Comparison of ENCODE assay signal across 36 cellular contexts in genomic region chr12:52616680-52617402, GRCh38. TPM values are rescaled to one million over a fixed set of nuclear protein-coding genes. Genes with fewer than 3 reads are reported as not detected.
DNase-seq lines count a peak whose midpoint lies in the region; ATAC-seq and TF ChIP-seq lines count a peak whose summit lies in the region.
"Had no signal": no experiment of that assay in that cellular context is flagged by ENCODE, and none has a peak within 500 bp of the region (broad histone marks: within the 10 kb centered on the region; RNA-seq: fewer than 3 reads in every experiment).

No MANE protein-coding gene starts in this region.

- H3K36me3 ChIP-seq in endodermal cell (ENCODE audit: control insufficient read depth, insufficient read depth, low read length) (no peaks in the 10 kb centered on the region), vagina (no peaks in the 10 kb centered on the region)
- H3K36me3 ChIP-seq: gastroesophageal sphincter, lower lobe of right lung, MG63, thyroid gland, uterus had no signal

- H3K27ac Mint-ChIP-seq in activated naive CD8-positive, alpha-beta T cell, result peak overlapping the region; percentile 98
- no peak overlapping the region for H3K27ac Mint-ChIP-seq in activated naive CD8-positive, alpha-beta T cell treated with anti-CD3 and anti-CD28 coated beads for 36 hours
- H3K27ac Mint-ChIP-seq in T-cell, result peak overlapping the region; percentile 89 to 99
- H3K27ac Mint-ChIP-seq in endodermal cell, result no peak overlapping the region
- H3K27ac Mint-ChIP-seq: naive B cell had no signal

- peaks cover 3% of the 10 kb centered on the region for H3K36me3 Mint-ChIP-seq in activated naive CD8-positive, alpha-beta T cell
- no peaks in the 10 kb centered on the region for H3K36me3 Mint-ChIP-seq in activated naive CD8-positive, alpha-beta T cell treated with anti-CD3 and anti-CD28 coated beads for 36 hours
- H3K36me3 Mint-ChIP-seq in T-cell, result no peaks in the 10 kb centered on the region
- H3K36me3 Mint-ChIP-seq in endodermal cell (ENCODE audit: low read depth), result no peaks in the 10 kb centered on the region
- H3K36me3 Mint-ChIP-seq: naive B cell had no signal

- peak overlapping the region; percentile 9 for H3K4me3 Mint-ChIP-seq in activated naive CD8-positive, alpha-beta T cell
- H3K4me3 Mint-ChIP-seq in activated naive CD8-positive, alpha-beta T cell treated with anti-CD3 and anti-CD28 coated beads for 36 hours, result no peak overlapping the region
- H3K4me3 Mint-ChIP-seq in T-cell (peak overlapping the region in 1 of 3 donors; percentile 67), endodermal cell (no peak overlapping the region)
- H3K4me3 Mint-ChIP-seq: naive B cell had no signal

- CTCF ChIA-PET in T-cell (lab: Charles Lee), result no interaction called here

- H3K27me3 ChIP-seq in endodermal cell (ENCODE audit: control insufficient read depth, insufficient read depth, low read length, poor library complexity, severe bottlenecking) (peaks cover 57% of the 10 kb centered on the region), vagina (no peaks in the 10 kb centered on the region)
- H3K27me3 ChIP-seq: MG63, thyroid gland, uterus had no signal

- ATAC-seq in T-cell (replicated peaks in 1 of 4) (no peak), HG02759 (IDR thresholded peaks at IDR 0.05; ENCODE audit: unreplicated experiment) (no peak)
- ATAC-seq: gastroesophageal sphincter, lower lobe of right lung had no signal

- no peaks in the 10 kb centered on the region for H3K9me3 Mint-ChIP-seq in activated naive CD8-positive, alpha-beta T cell (ENCODE audit: low read depth)
- no peaks in the 10 kb centered on the region for H3K9me3 Mint-ChIP-seq in activated naive CD8-positive, alpha-beta T cell treated with anti-CD3 and anti-CD28 coated beads for 36 hours
- H3K9me3 Mint-ChIP-seq in T-cell (no peaks in the 10 kb centered on the region), endodermal cell (no peaks in the 10 kb centered on the region)

- H3K9ac ChIP-seq in endodermal cell (ENCODE audit: extremely low read depth, low read length, poor library complexity, severe bottlenecking), result no peak overlapping the region

- WGBS in endodermal cell (ENCODE audit: insufficient coverage in 1 of 2, insufficient read length in 1 of 2), 2 experiments, result 91 to 92% methylated on average over 10 of the region's 10 CpGs

- POLR2A ChIA-PET in T-cell (lab: Charles Lee), result interaction anchor here in 1 of 2 donors (0.6 kb wide), 2 partner anchors 73 to 837 kb away, joined by 3 read pairs; no protein-coding TSS in a partner anchor

- H3K9me3 ChIP-seq in endodermal cell (ENCODE audit: control insufficient read depth, low read length) (no peaks in the 10 kb centered on the region), vagina (no peaks in the 10 kb centered on the region)
- H3K9me3 ChIP-seq: gastroesophageal sphincter, lower lobe of right lung, MG63, thyroid gland, uterus had no signal

- H3K27ac ChIP-seq in endodermal cell (ENCODE audit: low read depth, low read length), result no peak overlapping the region
- no peak overlapping the region for H3K27ac ChIP-seq in vagina
- H3K27ac ChIP-seq: gastroesophageal sphincter, hepatocyte, HL-60, lower lobe of right lung, skin epidermis, thyroid gland, uterus had no signal

- no peak for TF ChIP-seq POLR2A in vagina (IDR thresholded peaks at IDR 0.05)

- H3K4me1 ChIP-seq in endodermal cell (ENCODE audit: control insufficient read depth, insufficient read depth, low read length), result peaks cover 18% of the 10 kb centered on the region
- H3K4me1 ChIP-seq in vagina, result no peaks in the 10 kb centered on the region
- H3K4me1 ChIP-seq: gastroesophageal sphincter, lower lobe of right lung, thyroid gland, uterus had no signal

- intact Hi-C loops in vagina (cut with DNase I), result no loop called here

- TF ChIP-seq CTCF in endodermal cell (conservative IDR thresholded peaks at IDR 0.05) (no peak), vagina (IDR thresholded peaks at IDR 0.05) (no peak)

- H3K27me3 Mint-ChIP-seq in activated naive CD8-positive, alpha-beta T cell, result no peaks in the 10 kb centered on the region
- no peaks in the 10 kb centered on the region for H3K27me3 Mint-ChIP-seq in activated naive CD8-positive, alpha-beta T cell treated with anti-CD3 and anti-CD28 coated beads for 36 hours
- H3K27me3 Mint-ChIP-seq in T-cell, result peaks cover 0 to under 1% of the 10 kb centered on the region in 2 donors
- H3K27me3 Mint-ChIP-seq in endodermal cell (ENCODE audit: insufficient read depth), result peaks cover 81% of the 10 kb centered on the region

- H3K4me1 Mint-ChIP-seq in activated naive CD8-positive, alpha-beta T cell (ENCODE audit: low read depth), result peaks cover 93% of the 10 kb centered on the region
- peaks cover 62% of the 10 kb centered on the region for H3K4me1 Mint-ChIP-seq in activated naive CD8-positive, alpha-beta T cell treated with anti-CD3 and anti-CD28 coated beads for 36 hours
- H3K4me1 Mint-ChIP-seq in T-cell (peaks cover 76 to 91% (median 80%) of the 10 kb centered on the region in 3 donors), endodermal cell (peaks cover 14% of the 10 kb centered on the region)
- H3K4me1 Mint-ChIP-seq: naive B cell had no signal

- DNase-seq in activated naive CD8-positive, alpha-beta T cell treated with anti-CD3 and anti-CD28 coated beads for 36 hours, result no peak
- no peak for DNase-seq in T-cell
- peak; percentile 34 for DNase-seq in endodermal cell
- DNase-seq in vagina (ENCODE audit: extremely low spot score in 2 of 2), result peak; percentile 46 to 60
- DNase-seq in SKM-1 treated with dmso at 0.1 percent for 144 hours (lab: John Stamatoyannopoulos, UW; ENCODE audit: unreplicated experiment), result no peak
- DNase-seq: activated CD4-positive, CD25-positive, alpha-beta regulatory T cell treated with anti-CD3 and anti-CD28 coated beads, Interleukin-2, amount 50 U/mL, for 72 hours; activated CD8-positive, alpha-beta memory T cell treated with anti-CD3 and anti-CD28 coated beads for 24 hours; activated naive CD4-positive, alpha-beta T cell treated with Interleukin-2 at 50 U/mL for 16 hours; activated T-cell treated with anti-CD3 and anti-CD28 coated beads, Interleukin-2, amount 50 U/mL, for 48 hours; aorta; Calu3; DMS79 treated with DMSO at 0.1 percent for 48 hours; GDM1; H7; KG1; lower lobe of right lung; MG63; midbrain; naive B cell; NCI-H1105 treated with DMSO at 0.1 percent for 48 hours; NCI-H1930; NCI-H524 treated with DMSO at 0.1 percent for 48 hours; NK-92 treated with Interleukin-12 subunit alpha and Interleukin-12 subunit beta, amount 100 ng/mL, for 24 hours; stimulated activated CD4-positive, alpha-beta T cell treated with anti-CD3 and anti-CD28 coated beads, Interleukin-1b, Interleukin-23, amount 100 ng/mL, for 48 hours; thyroid gland; uterus had no signal

- no peak overlapping the region for H3K4me3 ChIP-seq in endodermal cell (ENCODE audit: low read length)
- no peak overlapping the region for H3K4me3 ChIP-seq in vagina
- H3K4me3 ChIP-seq: gastroesophageal sphincter, hepatocyte, lower lobe of right lung, MG63, skin epidermis, thyroid gland, uterus had no signal

RNA-seq across cellular contexts. Expression of gene KRT73, which starts 1.5 kb away (rescaled TPM):
- total RNA-seq in activated naive CD8-positive, alpha-beta T cell treated with anti-CD3 and anti-CD28 coated beads for 36 hours, result under 1 TPM; 0.14 to 0.29 TPM
- total RNA-seq in T-cell (10 to 100 TPM in 3 of 5 donors, 1 to 10 TPM in 2; 6.8 to 37.9 (median 21.9) TPM), endodermal cell (not detected), vagina (not detected)
- polyA plus RNA-seq in endodermal cell (2013, experiment 1 of 2), result not detected
- polyA plus RNA-seq in endodermal cell (2013, experiment 2 of 2), result not detected
- total RNA-seq: aorta, Calu3, gastroesophageal sphincter, H7, hepatocyte, lower lobe of right lung, omental fat pad, thyroid gland, uterus had no signal
- polyA plus RNA-seq: AG04450, aorta, BJ, hepatocyte had no signal

RNA-seq across cellular contexts. Expression of gene KRT72, which starts 15.6 kb away (rescaled TPM):
- total RNA-seq in activated naive CD8-positive, alpha-beta T cell treated with anti-CD3 and anti-CD28 coated beads for 36 hours, result under 1 TPM in 1 of 2 experiments, not detected in 1; 0.12 TPM
- total RNA-seq in T-cell, result 10 to 100 TPM; 10.1 to 52.7 (median 28.7) TPM
- not detected for total RNA-seq in endodermal cell
- polyA plus RNA-seq in endodermal cell (2013, experiment 1 of 2), result not detected
- not detected for polyA plus RNA-seq in endodermal cell (2013, experiment 2 of 2)
- total RNA-seq in vagina, result not detected
- total RNA-seq: aorta, Calu3, gastroesophageal sphincter, H7, hepatocyte, lower lobe of right lung, thyroid gland had no signal
- polyA plus RNA-seq: AG04450, BJ, hepatocyte had no signal

RNA-seq across cellular contexts. Expression of gene KRT2, which starts 35.2 kb away (rescaled TPM):
- total RNA-seq in activated naive CD8-positive, alpha-beta T cell treated with anti-CD3 and anti-CD28 coated beads for 36 hours, result not detected
- total RNA-seq in T-cell, result 1 to 10 TPM in 2 of 5 donors, under 1 TPM in 3; 0.13 to 2.6 (median 0.82) TPM
- not detected for total RNA-seq in endodermal cell
- polyA plus RNA-seq in endodermal cell (2013, experiment 1 of 2), result not detected
- not detected for polyA plus RNA-seq in endodermal cell (2013, experiment 2 of 2)
- total RNA-seq in vagina, result 2.0 TPM
- total RNA-seq: aorta, Calu3, gastroesophageal sphincter, H7, hepatocyte, lower lobe of right lung, omental fat pad, uterus had no signal
- polyA plus RNA-seq: AG04450, BJ, hepatocyte had no signal

RNA-seq across cellular contexts. Expression of gene KRT74, which starts 43.2 kb away (rescaled TPM):
- not detected for total RNA-seq in activated naive CD8-positive, alpha-beta T cell treated with anti-CD3 and anti-CD28 coated beads for 36 hours
- total RNA-seq in T-cell, result under 1 TPM in 4 of 5 donors, not detected in 1; 0.20 to 0.79 (median 0.45) TPM
- total RNA-seq in endodermal cell, result not detected
- polyA plus RNA-seq in endodermal cell (2013, experiment 1 of 2), result not detected
- not detected for polyA plus RNA-seq in endodermal cell (2013, experiment 2 of 2)
- not detected for total RNA-seq in vagina
- total RNA-seq: aorta; Calu3; gastroesophageal sphincter; H7; hepatocyte; lower lobe of right lung; omental fat pad; T-helper 2 cell treated with Interferon-gamma antibody and Interleukin-4, amounts not matched to agents 100 ng/mL and 5 ng/mL, for 36 hours; thyroid gland; uterus had no signal
- polyA plus RNA-seq: AG04450, aorta, BJ, hepatocyte had no signal

Comparison
In these comparisons a context has a peak if more than half of its experiments do, and no peak if none do; other contexts are left out.
1. H3K27ac Mint-ChIP-seq: peak in activated naive CD8-positive, alpha-beta T cell (single experiment) and T-cell (2 of 2); none in activated naive CD8-positive, alpha-beta T cell treated with anti-CD3 and anti-CD28 coated beads for 36 hours (single experiment) and endodermal cell (single experiment).
2. DNase-seq: peak in endodermal cell (single experiment) and vagina (2 of 2); none in activated naive CD8-positive, alpha-beta T cell treated with anti-CD3 and anti-CD28 coated beads for 36 hours (single experiment), T-cell (0 of 34) and SKM-1 treated with dmso at 0.1 percent for 144 hours (single experiment).
3. RNA of gene KRT72, which starts 15.6 kb away (total RNA-seq): 10.1 to 52.7 TPM in T-cell; 0.12 TPM in activated naive CD8-positive, alpha-beta T cell treated with anti-CD3 and anti-CD28 coated beads for 36 hours, not detected in endodermal cell and not detected in vagina (single experiment); every median in the first group is over 4 times any median in the second.